ENCODE assay signal across 8 cellular contexts in the genomic region with DNA sequence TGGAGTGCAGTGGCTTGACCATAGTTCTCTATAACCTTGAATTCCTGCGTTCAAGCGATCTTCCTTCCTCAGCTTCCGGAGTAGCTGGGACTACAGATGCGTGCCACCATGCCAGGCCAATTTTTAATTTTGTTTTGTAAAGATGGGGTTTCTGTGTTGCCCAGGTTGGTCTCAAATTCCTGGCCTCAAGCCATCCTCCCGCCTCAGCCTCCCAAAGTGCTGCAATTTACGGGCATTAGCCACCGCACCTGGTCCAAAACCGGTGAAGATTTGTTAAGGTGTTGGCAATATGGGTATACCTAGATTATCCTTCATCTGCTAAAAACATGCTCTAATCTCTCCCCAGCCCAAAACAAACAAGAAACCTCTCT. TPM values are rescaled to one million over a fixed set of nuclear protein-coding genes. Genes with fewer than 3 reads are reported as not detected.
DNase-seq lines count a peak whose midpoint lies in the region; ATAC-seq, FAIRE-seq and TF ChIP-seq lines count a peak whose summit lies in the region.

No MANE protein-coding gene starts in this region.

- TF ChIP-seq CTCF in bronchial epithelial cell (IDR thresholded peaks at IDR 0.05; ENCODE audit: insufficient read depth, low read length, severe bottlenecking): no peak

- no peaks in the 10 kb centered on the region for H3K27me3 Mint-ChIP-seq in activated naive CD8-positive, alpha-beta T cell
- H3K27me3 Mint-ChIP-seq in activated naive CD8-positive, alpha-beta T cell treated with anti-CD3 and anti-CD28 coated beads for 36 hours: no peaks in the 10 kb centered on the region
- H3K27me3 Mint-ChIP-seq in activated naive CD8-positive, alpha-beta T cell treated with anti-CD3 and anti-CD28 coated beads, Interleukin-2, amount 50 U/mL, for 24 hours: no peaks in the 10 kb centered on the region

- WGBS in mesendoderm (ENCODE audit: extremely low coverage, insufficient coverage, low lambda C conversion rate): no CpG with 5 or more reads among the region's 8 CpGs
- 91% methylated on average over 8 of the region's 8 CpGs for WGBS in urinary bladder

- no peak overlapping the region for H3K4ac ChIP-seq in mesendoderm (ENCODE audit: low read depth, low read length)

- no peak overlapping the region for H4K8ac ChIP-seq in mesendoderm (ENCODE audit: low read depth, low read length)

- H3K9ac ChIP-seq in mesendoderm (ENCODE audit: low read length): no peak overlapping the region

- H2BK15ac ChIP-seq in mesendoderm (replicated peaks; ENCODE audit: low read depth): no peak overlapping the region

- H3K18ac ChIP-seq in mesendoderm (ENCODE audit: low read length): peak overlapping the region; percentile 75

- H3K4me1 ChIP-seq in mesendoderm (ENCODE audit: control insufficient read depth, low read depth, low read length): peaks cover 6% of the 10 kb centered on the region
- H3K4me1 ChIP-seq in urinary bladder (ENCODE audit: insufficient read depth): no peaks in the 10 kb centered on the region

- peaks cover 23% of the 10 kb centered on the region for H3K79me2 ChIP-seq in mesendoderm (ENCODE audit: control insufficient read depth, insufficient read depth, low read length)

- peaks cover 6% of the 10 kb centered on the region for H3K79me1 ChIP-seq in mesendoderm (ENCODE audit: low read length)

- H3K27ac ChIP-seq in mesendoderm (ENCODE audit: low read depth, low read length): no peak overlapping the region
- H3K27ac ChIP-seq in urinary bladder (ENCODE audit: low read depth): peak overlapping the region; percentile 62

- no peak overlapping the region for H2AK5ac ChIP-seq in mesendoderm (ENCODE audit: low read length)

- peak overlapping the region; percentile 84 for H3K27ac Mint-ChIP-seq in activated naive CD8-positive, alpha-beta T cell
- no peak overlapping the region for H3K27ac Mint-ChIP-seq in activated naive CD8-positive, alpha-beta T cell treated with anti-CD3 and anti-CD28 coated beads for 36 hours
- H3K27ac Mint-ChIP-seq in activated naive CD8-positive, alpha-beta T cell treated with anti-CD3 and anti-CD28 coated beads, Interleukin-2, amount 50 U/mL, for 24 hours: no peak overlapping the region

- H3K27me3 ChIP-seq in bronchial epithelial cell (ENCODE audit: control insufficient read depth, insufficient read depth, low read length): no peaks in the 10 kb centered on the region
- no peaks in the 10 kb centered on the region for H3K27me3 ChIP-seq in mesendoderm (ENCODE audit: insufficient read depth, low read length, poor library complexity)

- no peaks in the 10 kb centered on the region for H3K9me3 Mint-ChIP-seq in activated naive CD8-positive, alpha-beta T cell (ENCODE audit: low read depth)
- no peaks in the 10 kb centered on the region for H3K9me3 Mint-ChIP-seq in activated naive CD8-positive, alpha-beta T cell treated with anti-CD3 and anti-CD28 coated beads for 36 hours
- no peaks in the 10 kb centered on the region for H3K9me3 Mint-ChIP-seq in activated naive CD8-positive, alpha-beta T cell treated with anti-CD3 and anti-CD28 coated beads, Interleukin-2, amount 50 U/mL, for 24 hours

- H3K23ac ChIP-seq in mesendoderm (ENCODE audit: low read length): no peak overlapping the region

- ATAC-seq in GM18907 (IDR thresholded peaks at IDR 0.05; ENCODE audit: unreplicated experiment): no peak
- ATAC-seq in GM19455 (IDR thresholded peaks at IDR 0.05; ENCODE audit: unreplicated experiment): no peak
- no peak for ATAC-seq in activated naive CD8-positive, alpha-beta T cell treated with anti-CD3 and anti-CD28 coated beads, Interleukin-2, amount 50 U/mL, for 24 hours

- no peak overlapping the region for H3K4me3 Mint-ChIP-seq in activated naive CD8-positive, alpha-beta T cell
- no peak overlapping the region for H3K4me3 Mint-ChIP-seq in activated naive CD8-positive, alpha-beta T cell treated with anti-CD3 and anti-CD28 coated beads for 36 hours
- no peak overlapping the region for H3K4me3 Mint-ChIP-seq in activated naive CD8-positive, alpha-beta T cell treated with anti-CD3 and anti-CD28 coated beads, Interleukin-2, amount 50 U/mL, for 24 hours

- no peak overlapping the region for H4K5ac ChIP-seq in mesendoderm (ENCODE audit: low read length)

- H2BK120ac ChIP-seq in mesendoderm (ENCODE audit: low read depth, low read length): no peak overlapping the region

- H3K4me2 ChIP-seq in mesendoderm (ENCODE audit: low read length): no peak overlapping the region

- H3K56ac ChIP-seq in mesendoderm (ENCODE audit: low read length): no peak overlapping the region

- H3K36me3 Mint-ChIP-seq in activated naive CD8-positive, alpha-beta T cell: no peaks in the 10 kb centered on the region
- H3K36me3 Mint-ChIP-seq in activated naive CD8-positive, alpha-beta T cell treated with anti-CD3 and anti-CD28 coated beads for 36 hours: no peaks in the 10 kb centered on the region
- peaks cover 2% of the 10 kb centered on the region for H3K36me3 Mint-ChIP-seq in activated naive CD8-positive, alpha-beta T cell treated with anti-CD3 and anti-CD28 coated beads, Interleukin-2, amount 50 U/mL, for 24 hours (ENCODE audit: low read depth)

- no peak for DNase-seq in activated naive CD8-positive, alpha-beta T cell treated with anti-CD3 and anti-CD28 coated beads for 36 hours
- DNase-seq in bronchial epithelial cell (ENCODE audit: low read depth): no peak
- no peak for DNase-seq in mesendoderm
- DNase-seq in activated naive CD8-positive, alpha-beta T cell treated with anti-CD3 and anti-CD28 coated beads, Interleukin-2, amount 50 U/mL, for 24 hours: no peak

- H3K4me3 ChIP-seq in bronchial epithelial cell (ENCODE audit: low read depth, low read length) (peak overlapping the region; percentile 55), mesendoderm (ENCODE audit: low read length) (no peak overlapping the region), urinary bladder (ENCODE audit: low read depth, low read length) (no peak overlapping the region)

- H3K4me1 Mint-ChIP-seq in activated naive CD8-positive, alpha-beta T cell (ENCODE audit: low read depth): peaks cover 12% of the 10 kb centered on the region
- H3K4me1 Mint-ChIP-seq in activated naive CD8-positive, alpha-beta T cell treated with anti-CD3 and anti-CD28 coated beads for 36 hours: peaks cover 10% of the 10 kb centered on the region
- H3K4me1 Mint-ChIP-seq in activated naive CD8-positive, alpha-beta T cell treated with anti-CD3 and anti-CD28 coated beads, Interleukin-2, amount 50 U/mL, for 24 hours: peaks cover 18% of the 10 kb centered on the region

- no peak for FAIRE-seq in bronchial epithelial cell (lab: Jason Lieb, UNC)

- H2BK5ac ChIP-seq in mesendoderm (ENCODE audit: low read length): no peak overlapping the region

- H3K36me3 ChIP-seq in bronchial epithelial cell (ENCODE audit: control insufficient read depth, insufficient read depth, low read length) (no peaks in the 10 kb centered on the region), mesendoderm (ENCODE audit: control insufficient read depth, insufficient read depth, low read length) (no peaks in the 10 kb centered on the region), urinary bladder (ENCODE audit: insufficient read depth) (no peaks in the 10 kb centered on the region)

RNA-seq across cellular contexts. Expression of a gene that starts 1.3 kb away (rescaled TPM):
- total RNA-seq in activated naive CD8-positive, alpha-beta T cell treated with anti-CD3 and anti-CD28 coated beads for 36 hours: 10 to 100 TPM; 10.6 to 14.7 TPM
- total RNA-seq in bronchial epithelial cell: 24.7 and 29.7 TPM in 2 replicates
- polyA plus RNA-seq in mesendoderm (2013, experiment 1 of 2): 10.1 TPM
- 11.4 TPM for polyA plus RNA-seq in mesendoderm (2013, experiment 2 of 2)
- 64.5 TPM for total RNA-seq in urinary bladder
- polyA plus RNA-seq in urinary bladder: 12.5 TPM
